24 cellular contexts compared by ENCODE assay signal in genomic region chr5:111559680-111560079, GRCh38.
"Had no signal": no experiment of that assay in that cellular context is flagged by ENCODE, and none has a peak within 500 bp of the region (broad histone marks: within the 10 kb centered on the region; RNA-seq: fewer than 3 reads in every experiment).

No MANE protein-coding gene starts in this region.

- H3K4me1 ChIP-seq: suprapubic skin, testis, tibial artery, tibial nerve, transverse colon, upper lobe of left lung, upper lobe of right lung, uterus had no signal

- H3K36me3 ChIP-seq: stomach, suprapubic skin, thoracic aorta, thyroid gland, tibial artery, tibial nerve, transverse colon, upper lobe of left lung, upper lobe of right lung, uterus, vagina had no signal

- H3K9me3 ChIP-seq: suprapubic skin, testis, thyroid gland, transverse colon, upper lobe of left lung, upper lobe of right lung, uterus, vagina had no signal

- DNase-seq: stimulated activated CD4-positive, alpha-beta T cell treated with anti-CD3 and anti-CD28 coated beads, Interleukin-2, amount 100 ng/mL, for 48 hours; stimulated activated CD4-positive, alpha-beta T cell treated with anti-CD3 and anti-CD28 coated beads, Interleukin-4, amount 100 ng/mL, for 1 hour; stimulated activated CD4-positive, alpha-beta T cell treated with anti-CD3 and anti-CD28 coated beads, Interleukin-4, amount 100 ng/mL, for 24 hours; stimulated activated CD4-positive, alpha-beta T cell treated with anti-CD3 and anti-CD28 coated beads, Interleukin-4, amount 100 ng/mL, for 4 hours; stimulated activated CD8-positive, alpha-beta memory T cell treated with anti-CD3 and anti-CD28 coated beads, Interleukin-4, amount 100 ng/mL, for 48 hours; stimulated activated naive B cell treated with anti-CD40 and anti-IgM and Interleukin-4, amounts not matched to agents 10 μg/mL and 1 μg/mL and 100 μg/mL, for 72 hours; stimulated activated naive CD4-positive, alpha-beta T cell; stimulated activated naive CD4-positive, alpha-beta T cell treated with Interleukin-2 at 50 U/mL for 16 hours; stimulated activated naive CD8-positive, alpha-beta T cell treated with anti-CD3 and anti-CD28 coated beads, Interleukin-15, amount 100 ng/mL, for 72 hours; stimulated activated naive CD8-positive, alpha-beta T cell treated with anti-CD3 and anti-CD28 coated beads, Interleukin-15, Interleukin-2, amounts not matched to agents 100 U/mL and 50 U/mL, for 24 hours; stomach; substantia nigra; testis; thyroid gland; tibial artery; transverse colon; trophoblast cell; upper lobe of left lung; upper lobe of right lung; uterus had no signal

- H3K27ac ChIP-seq: stomach, suprapubic skin, testis, thoracic aorta, thyroid gland, tibial artery, tibial nerve, transverse colon, upper lobe of left lung, upper lobe of right lung, uterus, vagina had no signal

- H3K4me3 ChIP-seq: stomach, suprapubic skin, testis, thoracic aorta, thyroid gland, tibial artery, tibial nerve, transverse colon, upper lobe of left lung, upper lobe of right lung, uterus, vagina had no signal
